Comparison of ENCODE assay signal across 1 cellular context in the genomic region with DNA sequence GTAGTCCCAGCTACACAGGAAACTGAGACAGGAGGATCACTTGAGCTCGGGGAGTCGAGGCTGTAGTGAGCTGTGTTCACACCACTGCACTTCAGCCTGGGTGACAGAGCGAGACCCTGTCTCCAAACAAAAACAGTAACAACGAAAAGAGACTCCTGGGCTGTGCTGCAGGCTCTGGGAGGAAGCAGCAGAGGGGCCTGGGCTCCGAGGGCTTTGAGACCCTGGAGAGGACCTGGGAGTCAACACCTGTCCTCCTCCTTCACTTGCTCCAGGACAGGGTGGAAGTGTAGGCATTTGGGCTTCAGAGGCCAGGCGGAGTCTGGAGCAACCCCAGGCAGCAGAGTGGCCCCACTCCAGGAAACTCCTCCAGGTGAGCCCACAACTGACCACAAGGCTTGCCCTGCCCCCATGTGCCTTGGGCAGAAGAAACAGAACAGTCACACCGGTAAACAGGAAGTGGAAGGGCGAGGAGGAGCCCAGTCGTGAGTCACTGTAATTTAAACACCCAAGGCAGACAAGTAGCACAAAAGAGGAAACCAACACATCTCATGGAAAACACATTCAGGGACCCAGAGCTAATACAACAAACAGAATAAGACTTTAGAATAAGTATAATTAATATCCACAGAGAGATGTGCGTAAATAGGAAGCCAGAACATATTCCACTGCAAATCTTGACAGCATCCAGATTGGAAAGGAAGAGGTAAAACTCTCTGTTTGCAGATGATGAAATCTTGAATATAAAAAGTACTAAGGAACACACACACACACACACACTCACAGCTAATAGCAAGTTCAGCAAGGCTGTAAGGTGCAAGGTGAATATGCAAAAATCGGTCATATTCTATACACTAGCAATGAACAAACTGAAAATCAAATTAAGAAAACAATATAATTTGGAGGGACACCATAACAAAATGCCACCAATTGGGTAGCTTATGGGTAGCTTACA.
TF ChIP-seq lines count a peak whose summit lies in the region.

No MANE protein-coding gene starts in this region.

TF ChIP-seq in K562, 482 proteins besides CTCF, POLR2A, EP300 and RAD21 (continued from another document and continues in another):
- TF ChIP-seq, protein P1, sequence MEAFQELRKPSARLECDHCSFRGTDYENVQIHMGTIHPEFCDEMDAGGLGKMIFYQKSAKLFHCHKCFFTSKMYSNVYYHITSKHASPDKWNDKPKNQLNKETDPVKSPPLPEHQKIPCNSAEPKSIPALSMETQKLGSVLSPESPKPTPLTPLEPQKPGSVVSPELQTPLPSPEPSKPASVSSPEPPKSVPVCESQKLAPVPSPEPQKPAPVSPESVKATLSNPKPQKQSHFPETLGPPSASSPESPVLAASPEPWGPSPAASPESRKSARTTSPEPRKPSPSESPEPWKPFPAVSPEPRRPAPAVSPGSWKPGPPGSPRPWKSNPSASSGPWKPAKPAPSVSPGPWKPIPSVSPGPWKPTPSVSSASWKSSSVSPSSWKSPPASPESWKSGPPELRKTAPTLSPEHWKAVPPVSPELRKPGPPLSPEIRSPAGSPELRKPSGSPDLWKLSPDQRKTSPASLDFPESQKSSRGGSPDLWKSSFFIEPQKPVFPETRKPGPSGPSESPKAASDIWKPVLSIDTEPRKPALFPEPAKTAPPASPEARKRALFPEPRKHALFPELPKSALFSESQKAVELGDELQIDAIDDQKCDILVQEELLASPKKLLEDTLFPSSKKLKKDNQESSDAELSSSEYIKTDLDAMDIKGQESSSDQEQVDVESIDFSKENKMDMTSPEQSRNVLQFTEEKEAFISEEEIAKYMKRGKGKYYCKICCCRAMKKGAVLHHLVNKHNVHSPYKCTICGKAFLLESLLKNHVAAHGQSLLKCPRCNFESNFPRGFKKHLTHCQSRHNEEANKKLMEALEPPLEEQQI (IDR thresholded peaks at IDR 0.05), result no peak
- TF ChIP-seq, protein P2, sequence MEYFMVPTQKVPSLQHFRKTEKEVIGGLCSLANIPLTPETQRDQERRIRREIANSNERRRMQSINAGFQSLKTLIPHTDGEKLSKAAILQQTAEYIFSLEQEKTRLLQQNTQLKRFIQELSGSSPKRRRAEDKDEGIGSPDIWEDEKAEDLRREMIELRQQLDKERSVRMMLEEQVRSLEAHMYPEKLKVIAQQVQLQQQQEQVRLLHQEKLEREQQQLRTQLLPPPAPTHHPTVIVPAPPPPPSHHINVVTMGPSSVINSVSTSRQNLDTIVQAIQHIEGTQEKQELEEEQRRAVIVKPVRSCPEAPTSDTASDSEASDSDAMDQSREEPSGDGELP (CRISPR knock-in tag; IDR thresholded peaks at IDR 0.05; ENCODE audit: borderline replicate concordance), result peak; percentile 17; the same call in 1 of the 2 replicates
- TF ChIP-seq, protein P3, sequence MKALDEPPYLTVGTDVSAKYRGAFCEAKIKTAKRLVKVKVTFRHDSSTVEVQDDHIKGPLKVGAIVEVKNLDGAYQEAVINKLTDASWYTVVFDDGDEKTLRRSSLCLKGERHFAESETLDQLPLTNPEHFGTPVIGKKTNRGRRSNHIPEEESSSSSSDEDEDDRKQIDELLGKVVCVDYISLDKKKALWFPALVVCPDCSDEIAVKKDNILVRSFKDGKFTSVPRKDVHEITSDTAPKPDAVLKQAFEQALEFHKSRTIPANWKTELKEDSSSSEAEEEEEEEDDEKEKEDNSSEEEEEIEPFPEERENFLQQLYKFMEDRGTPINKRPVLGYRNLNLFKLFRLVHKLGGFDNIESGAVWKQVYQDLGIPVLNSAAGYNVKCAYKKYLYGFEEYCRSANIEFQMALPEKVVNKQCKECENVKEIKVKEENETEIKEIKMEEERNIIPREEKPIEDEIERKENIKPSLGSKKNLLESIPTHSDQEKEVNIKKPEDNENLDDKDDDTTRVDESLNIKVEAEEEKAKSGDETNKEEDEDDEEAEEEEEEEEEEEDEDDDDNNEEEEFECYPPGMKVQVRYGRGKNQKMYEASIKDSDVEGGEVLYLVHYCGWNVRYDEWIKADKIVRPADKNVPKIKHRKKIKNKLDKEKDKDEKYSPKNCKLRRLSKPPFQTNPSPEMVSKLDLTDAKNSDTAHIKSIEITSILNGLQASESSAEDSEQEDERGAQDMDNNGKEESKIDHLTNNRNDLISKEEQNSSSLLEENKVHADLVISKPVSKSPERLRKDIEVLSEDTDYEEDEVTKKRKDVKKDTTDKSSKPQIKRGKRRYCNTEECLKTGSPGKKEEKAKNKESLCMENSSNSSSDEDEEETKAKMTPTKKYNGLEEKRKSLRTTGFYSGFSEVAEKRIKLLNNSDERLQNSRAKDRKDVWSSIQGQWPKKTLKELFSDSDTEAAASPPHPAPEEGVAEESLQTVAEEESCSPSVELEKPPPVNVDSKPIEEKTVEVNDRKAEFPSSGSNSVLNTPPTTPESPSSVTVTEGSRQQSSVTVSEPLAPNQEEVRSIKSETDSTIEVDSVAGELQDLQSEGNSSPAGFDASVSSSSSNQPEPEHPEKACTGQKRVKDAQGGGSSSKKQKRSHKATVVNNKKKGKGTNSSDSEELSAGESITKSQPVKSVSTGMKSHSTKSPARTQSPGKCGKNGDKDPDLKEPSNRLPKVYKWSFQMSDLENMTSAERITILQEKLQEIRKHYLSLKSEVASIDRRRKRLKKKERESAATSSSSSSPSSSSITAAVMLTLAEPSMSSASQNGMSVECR (CRISPR knock-in tag; IDR thresholded peaks at IDR 0.05), result no peak
- TF ChIP-seq CHD1 (IDR thresholded peaks at IDR 0.05; ENCODE audit: low read length) (no peak), HDGF (IDR thresholded peaks at IDR 0.05) (no peak), PHF8 (IDR thresholded peaks at IDR 0.05; ENCODE audit: borderline replicate concordance, low read length) (no peak), NFIC (IDR thresholded peaks at IDR 0.05) (no peak), ESRRB (CRISPR knock-in tag; IDR thresholded peaks at IDR 0.05; ENCODE audit: borderline replicate concordance) (no peak), MYBL2 (IDR thresholded peaks at IDR 0.05; ENCODE audit: low read depth) (no peak), MYBL2 (CRISPR knock-in tag; IDR thresholded peaks at IDR 0.05; ENCODE audit: borderline replicate concordance) (no peak), KAT2B (IDR thresholded peaks at IDR 0.05; ENCODE audit: low read depth, low read length) (no peak), SETDB1 (IDR thresholded peaks at IDR 0.05; ENCODE audit: low read length) (no peak), ZNF175 (CRISPR knock-in tag; IDR thresholded peaks at IDR 0.05; ENCODE audit: low read depth) (no peak), CBFB (CRISPR knock-in tag; IDR thresholded peaks at IDR 0.05) (0 out of 2 replicates have a peak, but pooled peaks have one; percentile 43), EZH2 (IDR thresholded peaks at IDR 0.05; ENCODE audit: borderline replicate concordance, low read depth, low read length) (no peak), YY1 (IDR thresholded peaks at IDR 0.05; ENCODE audit: borderline replicate concordance in 1 of 3, control insufficient read depth in 1 of 3, extremely low read depth in 1 of 3, insufficient read depth in 3 of 3, insufficient read length in 1 of 3, insufficient replicate concordance in 2 of 3, low read depth in 1 of 3, low read length in 2 of 3) (no peak), MTA1 (IDR thresholded peaks at IDR 0.05; ENCODE audit: borderline replicate concordance) (no peak), HOXB6 (CRISPR knock-in tag; IDR thresholded peaks at IDR 0.05; ENCODE audit: borderline replicate concordance) (no peak), NR2F6 (CRISPR knock-in tag; IDR thresholded peaks at IDR 0.05) (no peak), ADNP (tag; IDR thresholded peaks at IDR 0.05) (no peak), ARNT (IDR thresholded peaks at IDR 0.05) (no peak), MCM5 (IDR thresholded peaks at IDR 0.05; ENCODE audit: low read depth) (no peak), TEAD1 (CRISPR knock-in tag; IDR thresholded peaks at IDR 0.05) (no peak), ASH1L (IDR thresholded peaks at IDR 0.05; ENCODE audit: borderline replicate concordance, low read depth, partially characterized antibody) (no peak), FOXK1 (CRISPR knock-in tag; IDR thresholded peaks at IDR 0.05; ENCODE audit: borderline replicate concordance) (no peak), ZNF436 (CRISPR knock-in tag; IDR thresholded peaks at IDR 0.05) (no peak), NR3C1 (CRISPR knock-in tag; IDR thresholded peaks at IDR 0.05) (no peak), HMGN3 (IDR thresholded peaks at IDR 0.05; ENCODE audit: borderline replicate concordance, extremely low read depth, insufficient read length, low read depth, low read length) (no peak), ZNF57 (CRISPR knock-in tag; IDR thresholded peaks at IDR 0.05) (no peak), RB1 (IDR thresholded peaks at IDR 0.05; ENCODE audit: low read depth) (no peak), SIN3B (IDR thresholded peaks at IDR 0.05; ENCODE audit: low read depth) (no peak), EHMT2 (IDR thresholded peaks at IDR 0.05) (peak; percentile 44; the same call in 1 of the 2 replicates), SRSF3 (IDR thresholded peaks at IDR 0.05; ENCODE audit: insufficient read depth, low read length) (no peak), SOX6 (IDR thresholded peaks at IDR 0.05) (peak; percentile 49), ELF2 (CRISPR knock-in tag; IDR thresholded peaks at IDR 0.05) (no peak), GTF2F1 (IDR thresholded peaks at IDR 0.05; ENCODE audit: low read depth, low read length) (no peak), ZNF134 (CRISPR knock-in tag; conservative IDR thresholded peaks at IDR 0.05) (no peak), RUNX1 (IDR thresholded peaks at IDR 0.05; ENCODE audit: low read depth) (no peak), SNRNP70 (optimal IDR thresholded peaks at IDR 0.05; ENCODE audit: low read depth, low read length) (no peak), ZNF184 (CRISPR knock-in tag; IDR thresholded peaks at IDR 0.05) (no peak), ILK (tag; IDR thresholded peaks at IDR 0.05; ENCODE audit: borderline replicate concordance, low read depth) (no peak), CEBPG (CRISPR knock-in tag; IDR thresholded peaks at IDR 0.05) (no peak), CEBPG (tag; conservative IDR thresholded peaks at IDR 0.05 in 1 of 2, IDR thresholded peaks at IDR 0.05 in 1 of 2) (peak in 1 of 2 experiments; percentile 76; a peak in 2 of 4 replicates)
- TF ChIP-seq, protein P4, sequence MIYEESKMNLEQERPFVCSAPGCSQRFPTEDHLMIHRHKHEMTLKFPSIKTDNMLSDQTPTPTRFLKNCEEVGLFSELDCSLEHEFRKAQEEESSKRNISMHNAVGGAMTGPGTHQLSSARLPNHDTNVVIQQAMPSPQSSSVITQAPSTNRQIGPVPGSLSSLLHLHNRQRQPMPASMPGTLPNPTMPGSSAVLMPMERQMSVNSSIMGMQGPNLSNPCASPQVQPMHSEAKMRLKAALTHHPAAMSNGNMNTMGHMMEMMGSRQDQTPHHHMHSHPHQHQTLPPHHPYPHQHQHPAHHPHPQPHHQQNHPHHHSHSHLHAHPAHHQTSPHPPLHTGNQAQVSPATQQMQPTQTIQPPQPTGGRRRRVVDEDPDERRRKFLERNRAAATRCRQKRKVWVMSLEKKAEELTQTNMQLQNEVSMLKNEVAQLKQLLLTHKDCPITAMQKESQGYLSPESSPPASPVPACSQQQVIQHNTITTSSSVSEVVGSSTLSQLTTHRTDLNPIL (CRISPR knock-in tag; IDR thresholded peaks at IDR 0.05), result no peak
- TF ChIP-seq, protein P5, sequence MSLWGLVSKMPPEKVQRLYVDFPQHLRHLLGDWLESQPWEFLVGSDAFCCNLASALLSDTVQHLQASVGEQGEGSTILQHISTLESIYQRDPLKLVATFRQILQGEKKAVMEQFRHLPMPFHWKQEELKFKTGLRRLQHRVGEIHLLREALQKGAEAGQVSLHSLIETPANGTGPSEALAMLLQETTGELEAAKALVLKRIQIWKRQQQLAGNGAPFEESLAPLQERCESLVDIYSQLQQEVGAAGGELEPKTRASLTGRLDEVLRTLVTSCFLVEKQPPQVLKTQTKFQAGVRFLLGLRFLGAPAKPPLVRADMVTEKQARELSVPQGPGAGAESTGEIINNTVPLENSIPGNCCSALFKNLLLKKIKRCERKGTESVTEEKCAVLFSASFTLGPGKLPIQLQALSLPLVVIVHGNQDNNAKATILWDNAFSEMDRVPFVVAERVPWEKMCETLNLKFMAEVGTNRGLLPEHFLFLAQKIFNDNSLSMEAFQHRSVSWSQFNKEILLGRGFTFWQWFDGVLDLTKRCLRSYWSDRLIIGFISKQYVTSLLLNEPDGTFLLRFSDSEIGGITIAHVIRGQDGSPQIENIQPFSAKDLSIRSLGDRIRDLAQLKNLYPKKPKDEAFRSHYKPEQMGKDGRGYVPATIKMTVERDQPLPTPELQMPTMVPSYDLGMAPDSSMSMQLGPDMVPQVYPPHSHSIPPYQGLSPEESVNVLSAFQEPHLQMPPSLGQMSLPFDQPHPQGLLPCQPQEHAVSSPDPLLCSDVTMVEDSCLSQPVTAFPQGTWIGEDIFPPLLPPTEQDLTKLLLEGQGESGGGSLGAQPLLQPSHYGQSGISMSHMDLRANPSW (CRISPR knock-in tag; IDR thresholded peaks at IDR 0.05), result no peak
- TF ChIP-seq, protein P6, sequence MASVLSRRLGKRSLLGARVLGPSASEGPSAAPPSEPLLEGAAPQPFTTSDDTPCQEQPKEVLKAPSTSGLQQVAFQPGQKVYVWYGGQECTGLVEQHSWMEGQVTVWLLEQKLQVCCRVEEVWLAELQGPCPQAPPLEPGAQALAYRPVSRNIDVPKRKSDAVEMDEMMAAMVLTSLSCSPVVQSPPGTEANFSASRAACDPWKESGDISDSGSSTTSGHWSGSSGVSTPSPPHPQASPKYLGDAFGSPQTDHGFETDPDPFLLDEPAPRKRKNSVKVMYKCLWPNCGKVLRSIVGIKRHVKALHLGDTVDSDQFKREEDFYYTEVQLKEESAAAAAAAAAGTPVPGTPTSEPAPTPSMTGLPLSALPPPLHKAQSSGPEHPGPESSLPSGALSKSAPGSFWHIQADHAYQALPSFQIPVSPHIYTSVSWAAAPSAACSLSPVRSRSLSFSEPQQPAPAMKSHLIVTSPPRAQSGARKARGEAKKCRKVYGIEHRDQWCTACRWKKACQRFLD (CRISPR knock-in tag; IDR thresholded peaks at IDR 0.05), result 0 out of 2 replicates have a peak, but pooled peaks have one; percentile 51
- TF ChIP-seq, protein P7, sequence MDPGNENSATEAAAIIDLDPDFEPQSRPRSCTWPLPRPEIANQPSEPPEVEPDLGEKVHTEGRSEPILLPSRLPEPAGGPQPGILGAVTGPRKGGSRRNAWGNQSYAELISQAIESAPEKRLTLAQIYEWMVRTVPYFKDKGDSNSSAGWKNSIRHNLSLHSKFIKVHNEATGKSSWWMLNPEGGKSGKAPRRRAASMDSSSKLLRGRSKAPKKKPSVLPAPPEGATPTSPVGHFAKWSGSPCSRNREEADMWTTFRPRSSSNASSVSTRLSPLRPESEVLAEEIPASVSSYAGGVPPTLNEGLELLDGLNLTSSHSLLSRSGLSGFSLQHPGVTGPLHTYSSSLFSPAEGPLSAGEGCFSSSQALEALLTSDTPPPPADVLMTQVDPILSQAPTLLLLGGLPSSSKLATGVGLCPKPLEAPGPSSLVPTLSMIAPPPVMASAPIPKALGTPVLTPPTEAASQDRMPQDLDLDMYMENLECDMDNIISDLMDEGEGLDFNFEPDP (CRISPR knock-in tag; IDR thresholded peaks at IDR 0.05), result no peak
- TF ChIP-seq, protein P8, sequence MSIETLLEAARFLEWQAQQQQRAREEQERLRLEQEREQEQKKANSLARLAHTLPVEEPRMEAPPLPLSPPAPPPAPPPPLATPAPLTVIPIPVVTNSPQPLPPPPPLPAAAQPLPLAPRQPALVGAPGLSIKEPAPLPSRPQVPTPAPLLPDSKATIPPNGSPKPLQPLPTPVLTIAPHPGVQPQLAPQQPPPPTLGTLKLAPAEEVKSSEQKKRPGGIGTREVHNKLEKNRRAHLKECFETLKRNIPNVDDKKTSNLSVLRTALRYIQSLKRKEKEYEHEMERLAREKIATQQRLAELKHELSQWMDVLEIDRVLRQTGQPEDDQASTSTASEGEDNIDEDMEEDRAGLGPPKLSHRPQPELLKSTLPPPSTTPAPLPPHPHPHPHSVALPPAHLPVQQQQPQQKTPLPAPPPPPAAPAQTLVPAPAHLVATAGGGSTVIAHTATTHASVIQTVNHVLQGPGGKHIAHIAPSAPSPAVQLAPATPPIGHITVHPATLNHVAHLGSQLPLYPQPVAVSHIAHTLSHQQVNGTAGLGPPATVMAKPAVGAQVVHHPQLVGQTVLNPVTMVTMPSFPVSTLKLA (conservative IDR thresholded peaks at IDR 0.05), result 0 out of 4 replicates have a peak, but pooled peaks of 1 of the 2 experiments have one; percentile 44
